1 cellular context compared by ENCODE assay signal in genomic region chr16:14378684-14379467, GRCh38.
TF ChIP-seq lines count a peak whose summit lies in the region.

No MANE protein-coding gene starts in this region.

TF ChIP-seq in HepG2, 621 proteins besides CTCF, POLR2A, EP300 and RAD21 (continued from another document):
- TF ChIP-seq BCL3 (CRISPR knock-in tag; IDR thresholded peaks at IDR 0.05) (0 out of 2 replicates have a peak, but pooled peaks have one; percentile 38), STAG1 (CRISPR knock-in tag; IDR thresholded peaks at IDR 0.05) (peak; percentile 30), ZNF580 (CRISPR knock-in tag; IDR thresholded peaks at IDR 0.05; ENCODE audit: borderline replicate concordance, low read depth) (0 out of 2 replicates have a peak, but pooled peaks have one; percentile 29), ZNF274 (CRISPR knock-in tag; IDR thresholded peaks at IDR 0.05) (0 out of 2 replicates have a peak, but pooled peaks have one; percentile 74), MXD3 (CRISPR knock-in tag; IDR thresholded peaks at IDR 0.05) (0 out of 2 replicates have a peak, but pooled peaks have one; percentile 10), ZMYM2 (CRISPR knock-in tag; IDR thresholded peaks at IDR 0.05) (no peak), CEBPG (CRISPR knock-in tag; IDR thresholded peaks at IDR 0.05) (peak; percentile 37; the same call in 1 of the 2 replicates), ZNF230 (CRISPR knock-in tag; IDR thresholded peaks at IDR 0.05) (no peak), RBM39 (IDR thresholded peaks at IDR 0.05; ENCODE audit: low read depth, low read length, poor library complexity, severe bottlenecking) (peak; percentile 29), NR1H2 (CRISPR knock-in tag; IDR thresholded peaks at IDR 0.05; ENCODE audit: borderline replicate concordance, low read depth) (0 out of 2 replicates have a peak, but pooled peaks have one; percentile 42), ZNF883 (CRISPR knock-in tag; IDR thresholded peaks at IDR 0.05; ENCODE audit: not compliant biosample characterization) (peak; percentile 69), CEBPB (IDR thresholded peaks at IDR 0.05; ENCODE audit: borderline replicate concordance, low read depth, low read length) (peak; percentile 78; the same call in 1 of the 2 replicates), HCFC1 (IDR thresholded peaks at IDR 0.05; ENCODE audit: low read depth, low read length) (no peak), AGO1 (IDR thresholded peaks at IDR 0.05; ENCODE audit: low read depth, low read length, poor library complexity, severe bottlenecking) (peak; percentile 48)
